ENCODE assay signal across 1 cellular context in the genomic region with DNA sequence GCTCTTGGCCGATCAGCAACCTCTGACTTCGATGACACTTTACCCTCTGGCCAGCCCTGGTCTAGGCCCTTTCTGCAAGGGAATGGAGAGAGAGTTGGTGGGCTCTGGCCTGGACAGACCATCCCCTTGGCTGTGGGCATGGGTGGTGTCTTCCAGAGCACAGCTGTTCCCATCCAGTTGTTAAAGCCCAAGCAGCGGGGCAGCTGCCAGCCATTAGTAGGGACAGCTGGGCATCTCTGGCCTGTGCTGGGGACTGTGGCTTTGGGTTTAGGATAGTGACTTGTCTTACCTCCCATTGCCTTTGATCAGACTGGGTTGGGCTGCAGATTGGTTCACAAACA.
TF ChIP-seq lines count a peak whose summit lies in the region.

No MANE protein-coding gene starts in this region.

TF ChIP-seq in A549, 52 proteins besides CTCF, POLR2A, EP300 and RAD21:
- no peak for TF ChIP-seq PHF8 (IDR thresholded peaks at IDR 0.05; ENCODE audit: borderline replicate concordance, low read depth)
- TF ChIP-seq MAX (IDR thresholded peaks at IDR 0.05) = peak; percentile 23; the same call in 1 of the 2 replicates
- no peak for TF ChIP-seq HDAC2 (IDR thresholded peaks at IDR 0.05)
- TF ChIP-seq JUN (IDR thresholded peaks at IDR 0.05) = peak in 1 of 2 experiments; percentile 37; a peak in 1 of 5 replicates
